In genomic region chr3:13652728-13653127, GRCh38 we compare ENCODE assay signal across 2 cellular contexts.
TF ChIP-seq lines count a peak whose summit lies in the region.

No MANE protein-coding gene starts in this region.

TF ChIP-seq in HepG2, 621 proteins besides CTCF, POLR2A, EP300 and RAD21 (continued from another document):
- no peak for TF ChIP-seq FOXP4 (CRISPR knock-in tag; IDR thresholded peaks at IDR 0.05)
- TF ChIP-seq AGO1 (IDR thresholded peaks at IDR 0.05; ENCODE audit: low read depth, low read length, poor library complexity, severe bottlenecking), result no peak
- TF ChIP-seq DRAP1 (CRISPR knock-in tag; IDR thresholded peaks at IDR 0.05), result no peak
- TF ChIP-seq SCMH1 (CRISPR knock-in tag; IDR thresholded peaks at IDR 0.05; ENCODE audit: borderline replicate concordance), result no peak
- TF ChIP-seq ZFYVE20 (CRISPR knock-in tag; IDR thresholded peaks at IDR 0.05; ENCODE audit: borderline replicate concordance, low read depth), result no peak
- TF ChIP-seq SMAD3 (CRISPR knock-in tag; IDR thresholded peaks at IDR 0.05), result no peak
- TF ChIP-seq ZNF121 (CRISPR knock-in tag; IDR thresholded peaks at IDR 0.05), result no peak
- no peak for TF ChIP-seq GATAD2A (CRISPR knock-in tag; IDR thresholded peaks at IDR 0.05)
- peak; percentile 84 for TF ChIP-seq ZNF629 (CRISPR knock-in tag; conservative IDR thresholded peaks at IDR 0.05)

TF ChIP-seq in K562, 482 proteins besides CTCF, POLR2A, EP300 and RAD21 (continued from another document):
- TF ChIP-seq ZBTB26 (CRISPR knock-in tag; IDR thresholded peaks at IDR 0.05) (no peak), HDAC1 (IDR thresholded peaks at IDR 0.05) (0 out of 4 replicates have a peak, but pooled peaks of 1 of the 2 experiments have one; percentile 15), NR2C1 (IDR thresholded peaks at IDR 0.05) (no peak; the same call in 1 of the 2 replicates), NR2C1 (tag; IDR thresholded peaks at IDR 0.05) (peak; percentile 62), TOE1 (IDR thresholded peaks at IDR 0.05; ENCODE audit: borderline replicate concordance) (no peak), TOE1 (CRISPR knock-in tag; IDR thresholded peaks at IDR 0.05; ENCODE audit: borderline replicate concordance, low read depth) (no peak), PKNOX1 (IDR thresholded peaks at IDR 0.05) (peak; percentile 88), KAT8 (IDR thresholded peaks at IDR 0.05; ENCODE audit: low read depth) (no peak), PBX2 (CRISPR knock-in tag; IDR thresholded peaks at IDR 0.05; ENCODE audit: low read depth) (no peak), PBX2 (tag; conservative IDR thresholded peaks at IDR 0.05; ENCODE audit: low read depth) (peak; percentile 48), ARID1B (IDR thresholded peaks at IDR 0.05) (0 out of 2 replicates have a peak, but pooled peaks have one; percentile 8), RBM25 (IDR thresholded peaks at IDR 0.05; ENCODE audit: low read depth, low read length, severe bottlenecking) (peak; percentile 31), CBX3 (IDR thresholded peaks at IDR 0.05; ENCODE audit: borderline replicate concordance in 1 of 2, low read length in 2 of 2) (peak in 1 of 2 experiments; percentile 16; a peak in 1 of 3 replicates), KDM1A (IDR thresholded peaks at IDR 0.05) (peak; percentile 69 to 85; a peak in 3 of 4 replicates), ZNF583 (CRISPR knock-in tag; IDR thresholded peaks at IDR 0.05) (no peak), SRSF1 (IDR thresholded peaks at IDR 0.05; ENCODE audit: low read depth, low read length) (no peak), JUND (IDR thresholded peaks at IDR 0.05; ENCODE audit: borderline replicate concordance, low read depth, low read length) (0 out of 2 replicates have a peak, but pooled peaks have one; percentile 12), JUND (tag; IDR thresholded peaks at IDR 0.05; ENCODE audit: borderline replicate concordance, low read depth, low read length) (no peak), ID3 (CRISPR knock-in tag; IDR thresholded peaks at IDR 0.05) (no peak), ID3 (tag; IDR thresholded peaks at IDR 0.05) (peak; percentile 49; the same call in 1 of the 2 replicates), POLR2AphosphoS5 (IDR thresholded peaks at IDR 0.05; ENCODE audit: control insufficient read depth, insufficient read depth, low read depth, low read length) (no peak), ETV1 (tag; conservative IDR thresholded peaks at IDR 0.05; ENCODE audit: low read depth) (peak; percentile 43; the same call in 1 of the 2 replicates), ZNF609 (CRISPR knock-in tag; IDR thresholded peaks at IDR 0.05; ENCODE audit: borderline replicate concordance) (no peak), SMARCC2 (IDR thresholded peaks at IDR 0.05; ENCODE audit: low read depth) (no peak), ZBTB9 (CRISPR knock-in tag; IDR thresholded peaks at IDR 0.05) (no peak), LEF1 (IDR thresholded peaks at IDR 0.05) (no peak), MEIS2 (IDR thresholded peaks at IDR 0.05; ENCODE audit: partially characterized antibody) (peak; percentile 82), CGGBP1 (CRISPR knock-in tag; IDR thresholded peaks at IDR 0.05) (no peak), ZNF778 (CRISPR knock-in tag; IDR thresholded peaks at IDR 0.05) (no peak), FOSL1 (tag; conservative IDR thresholded peaks at IDR 0.05) (0 out of 2 replicates have a peak, but pooled peaks have one; percentile 36)
